33 cellular contexts compared by ENCODE assay signal in genomic region chr14:35783699-35784098, GRCh38. TPM values are rescaled to one million over a fixed set of nuclear protein-coding genes. Genes with fewer than 3 reads are reported as not detected.
DNase-seq lines count a peak whose midpoint lies in the region; ATAC-seq, FAIRE-seq and TF ChIP-seq lines count a peak whose summit lies in the region.
"Had no signal": no experiment of that assay in that cellular context is flagged by ENCODE, and none has a peak within 500 bp of the region (broad histone marks: within the 10 kb centered on the region; RNA-seq: fewer than 3 reads in every experiment).

No MANE protein-coding gene starts in this region.

- H3K27me3 ChIP-seq in HepG2 (ENCODE audit: control insufficient read depth in 1 of 2, insufficient read depth in 2 of 2, low read length in 2 of 2) (no peaks in the 10 kb centered on the region), right lobe of liver (no peaks in the 10 kb centered on the region)
- H3K27me3 ChIP-seq: BE2C; BLaER1; BLaER1 treated with 17β-estradiol and CSF1 and Interleukin-3, amounts not matched to agents 10 nM and 100 nM had no signal

- no peak for TF ChIP-seq RAD21 in HepG2 (CRISPR knock-in tag; IDR thresholded peaks at IDR 0.05)

- in situ Hi-C loops in HepG2 (cut with HindIII; ENCODE audit: extremely low pct_ligation_motif_present, low pct_unique_long_range_greater_than_20kb), result no loop called here

- BruUV-seq in HepG2 (replicated peaks; lab: Mats Ljungman, UMichigan), result no TSS peak

- TF ChIP-seq EP300 in HepG2 (IDR thresholded peaks at IDR 0.05; ENCODE audit: low read depth in 2 of 2, low read length in 2 of 2) (no peak), HepG2 (CRISPR knock-in tag; IDR thresholded peaks at IDR 0.05; ENCODE audit: borderline replicate concordance) (no peak)

- no peaks in the 10 kb centered on the region for H3K9me3 ChIP-seq in HepG2 (ENCODE audit: low read length)
- no peaks in the 10 kb centered on the region for H3K9me3 ChIP-seq in right lobe of liver
- H3K9me3 ChIP-seq: A549, BE2C, Caco-2 had no signal

- peaks cover 5% of the 10 kb centered on the region for H3K9me3 Mint-ChIP-seq in central memory CD8-positive, alpha-beta T cell

- CTCF ChIA-PET in HepG2 (lab: Yijun Ruan, JAX; ENCODE audit: low intra/inter-chr PET ratio, low total read pairs), result no interaction called here

- TF ChIP-seq POLR2A in HepG2 (IDR thresholded peaks at IDR 0.05; ENCODE audit: insufficient read depth in 1 of 2, low read depth in 2 of 2, low read length in 2 of 2) (no peak), right lobe of liver (IDR thresholded peaks at IDR 0.05) (no peak)

- POLR2A ChIA-PET in HepG2 (lab: Yijun Ruan, JAX), result interaction anchor here (0.8 kb wide), 1 partner anchor 43 kb away, joined by 3 read pairs; the partner anchor contains the start of gene BRMS1L

- peaks cover 98% of the 10 kb centered on the region for H3K79me2 ChIP-seq in HepG2 (ENCODE audit: insufficient read depth, low read length)

- H3K4me1 Mint-ChIP-seq in central memory CD8-positive, alpha-beta T cell, result peaks cover 37% of the 10 kb centered on the region
- H3K4me1 Mint-ChIP-seq: B cell had no signal

- H3K9ac ChIP-seq in HepG2 (ENCODE audit: insufficient read depth, low read depth, low read length), result no peak overlapping the region
- H3K9ac ChIP-seq: BLaER1; BLaER1 treated with 17β-estradiol and CSF1 and Interleukin-3, amounts not matched to agents 10 nM and 100 nM had no signal

- H3K4me3 ChIP-seq in HepG2 (replicated peaks in 1 of 3; ENCODE audit: insufficient read depth in 1 of 3, low read depth in 2 of 3, low read length in 3 of 3) (no peak overlapping the region), right lobe of liver (no peak overlapping the region)
- H3K4me3 ChIP-seq: A549; BLaER1; BLaER1 treated with 17β-estradiol and CSF1 and Interleukin-3, amounts not matched to agents 10 nM and 100 nM had no signal

- H3K4me1 ChIP-seq in HepG2 (ENCODE audit: insufficient read depth, low read length) (no peaks in the 10 kb centered on the region), right lobe of liver (no peaks in the 10 kb centered on the region)
- H3K4me1 ChIP-seq: A549; BE2C; BLaER1; BLaER1 treated with 17β-estradiol and CSF1 and Interleukin-3, amounts not matched to agents 10 nM and 100 nM; Caco-2 had no signal

- H3K27me3 Mint-ChIP-seq in central memory CD8-positive, alpha-beta T cell, result no peaks in the 10 kb centered on the region
- H3K27me3 Mint-ChIP-seq: B cell; CD4-positive, alpha-beta memory T cell; CD4-positive, alpha-beta T cell; CD4-positive, CD25-positive, alpha-beta regulatory T cell; CD8-positive, alpha-beta memory T cell had no signal

- peaks cover 2 to 5% of the 10 kb centered on the region in 2 experiments; a peak in 2 of 5 replicates for H3K36me3 ChIP-seq in HepG2 (replicated peaks in 1 of 2; ENCODE audit: control insufficient read depth in 1 of 2, insufficient read depth in 2 of 2, low read length in 2 of 2)
- no peaks in the 10 kb centered on the region for H3K36me3 ChIP-seq in right lobe of liver
- H3K36me3 ChIP-seq: BE2C; BLaER1; BLaER1 treated with 17β-estradiol and CSF1 and Interleukin-3, amounts not matched to agents 10 nM and 100 nM had no signal

- H3K4me2 ChIP-seq in HepG2 (ENCODE audit: low read depth, low read length), result no peak overlapping the region
- H3K4me2 ChIP-seq: A549; BLaER1; BLaER1 treated with 17β-estradiol and CSF1 and Interleukin-3, amounts not matched to agents 10 nM and 100 nM had no signal

- 55% methylated on average over 1 of the region's 1 CpG for WGBS in HepG2 (ENCODE audit: low lambda C conversion rate)
- WGBS in right lobe of liver (ENCODE audit: insufficient coverage, low coverage, low lambda C conversion rate, missing lambda C conversion rate), result 52% methylated on average over 1 of the region's 1 CpG

- peaks cover 2% of the 10 kb centered on the region for H3K36me3 Mint-ChIP-seq in central memory CD8-positive, alpha-beta T cell (ENCODE audit: insufficient read depth)

- H4K20me1 ChIP-seq in HepG2 (ENCODE audit: insufficient read depth, low read length), result peaks cover 26% of the 10 kb centered on the region
- H4K20me1 ChIP-seq: BLaER1 had no signal

- no peak for TF ChIP-seq CTCF in HepG2 (CRISPR knock-in tag; IDR thresholded peaks at IDR 0.05)
- no peak for TF ChIP-seq CTCF in right lobe of liver (IDR thresholded peaks at IDR 0.05)

- peak overlapping the region; percentile 26 for H3K27ac Mint-ChIP-seq in central memory CD8-positive, alpha-beta T cell (ENCODE audit: low read depth)
- H3K27ac Mint-ChIP-seq: B cell; CD14-positive monocyte; CD4-positive, alpha-beta T cell; CD4-positive, CD25-positive, alpha-beta regulatory T cell; CD8-positive, alpha-beta memory T cell; CD8-positive, alpha-beta T cell had no signal

- no peak overlapping the region for H3K4me3 Mint-ChIP-seq in central memory CD8-positive, alpha-beta T cell
- H3K4me3 Mint-ChIP-seq: B cell; CD14-positive monocyte; CD4-positive, alpha-beta memory T cell; CD4-positive, alpha-beta T cell; CD4-positive, CD25-positive, alpha-beta regulatory T cell; CD8-positive, alpha-beta memory T cell; CD8-positive, alpha-beta T cell had no signal

- ATAC-seq in HepG2 (no peak), right lobe of liver (no peak)
- ATAC-seq in central memory CD8-positive, alpha-beta T cell (replicated peaks; ENCODE audit: extremely low read depth, poor library complexity, severe bottlenecking), result no peak
- ATAC-seq: A549; CD8-positive, alpha-beta T cell had no signal

- no peak for FAIRE-seq in HepG2 (lab: Jason Lieb, UNC)
- FAIRE-seq: A204.1, A549, D721Med had no signal

- H2AFZ ChIP-seq in HepG2 (ENCODE audit: low read length), result no peak overlapping the region

- H3K27ac ChIP-seq in HepG2 (ENCODE audit: extremely low read length, insufficient read depth, low read length) (no peak overlapping the region), right lobe of liver (no peak overlapping the region)
- H3K27ac ChIP-seq: 22Rv1; A549; BLaER1; BLaER1 treated with 17β-estradiol and CSF1 and Interleukin-3, amounts not matched to agents 10 nM and 100 nM; C4-2B had no signal

- intact Hi-C loops in HepG2 (cut with micrococcal nuclease; ENCODE audit: unreplicated experiment) (no loop called here), right lobe of liver (cut with DNase I) (no loop called here)

- DNase-seq in HepG2 (ENCODE audit: low spot score), result no peak
- no peak for DNase-seq in right lobe of liver
- no peak for DNase-seq in central memory CD8-positive, alpha-beta T cell (ENCODE audit: low spot score in 2 of 2)
- no peak for DNase-seq in medulla oblongata (ENCODE audit: extremely low spot score)
- DNase-seq: 8988T; ACHN; AML-193; BE2C; C1 segment of cervical spinal cord; Caco-2; Calu3; CD4-positive, alpha-beta memory T cell; CD4-positive, alpha-beta T cell; CD4-positive, CD25-positive, alpha-beta regulatory T cell; CD8-positive, alpha-beta memory T cell; CD8-positive, alpha-beta T cell; COR-L47; DMS 273 treated with DMSO at 0.1 percent for 48 hours; DMS153; DMS53; DMS79; DMS79 treated with DMSO at 0.1 percent for 48 hours; DND-41; EL had no signal

RNA-seq across cellular contexts. Expression of gene RALGAPA1, which starts 25.4 kb away (rescaled TPM):
- total RNA-seq in HepG2 (2016; rRNA removed; fragmentation: Illumina TruSeq; extraction: Trizol), result 89.2 and 103 TPM in 2 replicates
- total RNA-seq in HepG2 (2016; cell fraction: cytosol; rRNA removed; fragmentation: Illumina TruSeq; extraction: Trizol; ENCODE audit: low read depth), result 67.7 and 82.5 TPM in 2 replicates
- total RNA-seq in HepG2 (2016; cell fraction: insoluble cytoplasmic fraction; rRNA removed; fragmentation: Illumina TruSeq; extraction: Trizol), result 88.4 and 98.4 TPM in 2 replicates
- 66.2 and 85.5 TPM in 2 replicates for total RNA-seq in HepG2 (2016; cell fraction: membrane; rRNA removed; fragmentation: Illumina TruSeq; extraction: Trizol)
- total RNA-seq in HepG2 (2016; cell fraction: nucleus; rRNA removed; fragmentation: Illumina TruSeq; extraction: Trizol), result 215 and 231 TPM in 2 replicates
- polyA plus RNA-seq in HepG2 (2011; rRNA removed), result 58.2 and 65.0 TPM in 2 replicates
- 20.3 and 33.5 TPM in 2 replicates for polyA plus RNA-seq in HepG2 (2011; cell fraction: cytosol; rRNA removed)
- 72.7 and 78.9 TPM in 2 replicates for polyA plus RNA-seq in HepG2 (2011; cell fraction: nucleus; rRNA removed)
- 49.6 and 52.4 TPM in 2 replicates for polyA plus RNA-seq in HepG2 (2012)
- 4.1 TPM in 2 replicates for polyA plus RNA-seq in HepG2 (2016; cell fraction: cytosol; fragmentation: Illumina TruSeq; extraction: Trizol; ENCODE audit: low read depth)
- polyA plus RNA-seq in HepG2 (2016; cell fraction: insoluble cytoplasmic fraction; fragmentation: Illumina TruSeq; extraction: Trizol; ENCODE audit: low read depth), result 61.0 and 61.5 TPM in 2 replicates
- 8.3 and 9.4 TPM in 2 replicates for polyA plus RNA-seq in HepG2 (2016; cell fraction: membrane; fragmentation: Illumina TruSeq; extraction: Trizol; ENCODE audit: low read depth)
- polyA plus RNA-seq in HepG2 (2016; cell fraction: nucleus; fragmentation: Illumina TruSeq; extraction: Trizol; ENCODE audit: insufficient read depth, low read depth), result 95.7 and 106 TPM in 2 replicates
- 28.8 and 235 TPM in 2 replicates for polyA minus RNA-seq in HepG2 (2011; rRNA and poly(A)+ RNA removed; ENCODE audit: low replicate concordance)
- polyA minus RNA-seq in HepG2 (2011; cell fraction: cytosol; rRNA and poly(A)+ RNA removed), result 103 and 117 TPM in 2 replicates
- 733 and 766 TPM in 2 replicates for polyA minus RNA-seq in HepG2 (2011; cell fraction: nucleus; rRNA and poly(A)+ RNA removed)
- 10 to 100 TPM; 16.2 to 23.3 (median 19.7) TPM for total RNA-seq in right lobe of liver

RNA-seq across cellular contexts. Expression of gene BRMS1L, which starts 42.4 kb away (rescaled TPM):
- total RNA-seq in HepG2 (2016; rRNA removed; fragmentation: Illumina TruSeq; extraction: Trizol), result 23.8 and 35.5 TPM in 2 replicates
- 3.3 and 3.7 TPM in 2 replicates for total RNA-seq in HepG2 (2016; cell fraction: cytosol; rRNA removed; fragmentation: Illumina TruSeq; extraction: Trizol; ENCODE audit: low read depth)
- 27.6 and 34.0 TPM in 2 replicates for total RNA-seq in HepG2 (2016; cell fraction: insoluble cytoplasmic fraction; rRNA removed; fragmentation: Illumina TruSeq; extraction: Trizol)
- total RNA-seq in HepG2 (2016; cell fraction: membrane; rRNA removed; fragmentation: Illumina TruSeq; extraction: Trizol), result 13.4 and 14.6 TPM in 2 replicates
- total RNA-seq in HepG2 (2016; cell fraction: nucleus; rRNA removed; fragmentation: Illumina TruSeq; extraction: Trizol), result 35.9 and 40.7 TPM in 2 replicates
- 16.6 and 21.1 TPM in 2 replicates for polyA plus RNA-seq in HepG2 (2011; rRNA removed)
- polyA plus RNA-seq in HepG2 (2011; cell fraction: cytosol; rRNA removed), result 5.9 and 10.4 TPM in 2 replicates
- polyA plus RNA-seq in HepG2 (2011; cell fraction: nucleus; rRNA removed), result 10.1 and 15.3 TPM in 2 replicates
- polyA plus RNA-seq in HepG2 (2012), result 20.9 and 22.7 TPM in 2 replicates
- 3.5 and 3.7 TPM in 2 replicates for polyA plus RNA-seq in HepG2 (2016; cell fraction: cytosol; fragmentation: Illumina TruSeq; extraction: Trizol; ENCODE audit: low read depth)
- polyA plus RNA-seq in HepG2 (2016; cell fraction: insoluble cytoplasmic fraction; fragmentation: Illumina TruSeq; extraction: Trizol; ENCODE audit: low read depth), result 52.9 and 57.5 TPM in 2 replicates
- polyA plus RNA-seq in HepG2 (2016; cell fraction: membrane; fragmentation: Illumina TruSeq; extraction: Trizol; ENCODE audit: low read depth), result 11.6 and 12.9 TPM in 2 replicates
- 54.9 and 62.3 TPM in 2 replicates for polyA plus RNA-seq in HepG2 (2016; cell fraction: nucleus; fragmentation: Illumina TruSeq; extraction: Trizol; ENCODE audit: insufficient read depth, low read depth)
- polyA minus RNA-seq in HepG2 (2011; rRNA and poly(A)+ RNA removed; ENCODE audit: low replicate concordance), result 1.5 and 1.8 TPM in 2 replicates
- polyA minus RNA-seq in HepG2 (2011; cell fraction: cytosol; rRNA and poly(A)+ RNA removed), result 10.1 and 11.6 TPM in 2 replicates
- 52.1 and 73.6 TPM in 2 replicates for polyA minus RNA-seq in HepG2 (2011; cell fraction: nucleus; rRNA and poly(A)+ RNA removed)
- total RNA-seq in right lobe of liver, result 1 to 10 TPM; 2.3 to 6.2 (median 3.3) TPM
